In the genomic region with DNA sequence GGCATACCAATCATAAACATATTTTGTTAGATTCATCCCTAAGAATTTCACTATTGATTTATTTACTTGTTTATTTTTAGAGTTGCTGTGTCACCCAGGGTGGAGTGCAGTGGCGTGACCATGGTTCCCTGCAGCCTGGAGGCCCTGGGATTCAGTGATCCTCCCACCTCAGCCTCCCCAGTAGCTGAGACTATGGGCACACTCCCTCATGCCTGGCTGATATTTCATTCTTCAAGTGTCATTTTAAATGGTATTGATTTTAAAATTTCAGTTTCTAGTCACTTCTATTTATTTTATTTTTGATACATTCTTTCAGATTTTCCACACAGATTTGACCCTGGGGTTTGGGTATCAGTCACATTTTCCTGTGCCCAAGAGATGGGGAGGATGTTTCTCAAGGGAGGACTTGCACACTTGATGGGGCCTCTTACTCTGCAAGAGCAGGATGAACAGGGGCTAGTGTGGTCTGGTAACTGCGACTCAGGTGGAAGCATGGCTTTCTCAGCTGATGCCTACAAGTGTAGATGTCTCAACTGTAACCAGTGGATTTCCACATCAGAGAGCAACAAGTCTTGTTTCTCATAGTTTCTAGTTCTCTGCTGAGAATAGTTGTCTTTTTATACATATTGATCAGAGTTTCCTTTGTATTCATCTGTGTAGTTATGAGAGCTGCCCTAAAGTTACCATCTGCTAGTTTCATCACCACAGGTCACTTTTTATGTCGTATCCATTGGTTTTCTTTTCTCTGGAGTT, we compare ENCODE assay signal across 10 cellular contexts. TPM values are rescaled to one million over a fixed set of nuclear protein-coding genes. Genes with fewer than 3 reads are reported as not detected.
DNase-seq lines count a peak whose midpoint lies in the region; ATAC-seq and TF ChIP-seq lines count a peak whose summit lies in the region.
"Had no signal": no experiment of that assay in that cellular context is flagged by ENCODE, and none has a peak within 500 bp of the region (broad histone marks: within the 10 kb centered on the region; RNA-seq: fewer than 3 reads in every experiment).

No MANE protein-coding gene starts in this region.

- peaks cover 14% of the 10 kb centered on the region for H3K4me1 Mint-ChIP-seq in activated naive CD4-positive, alpha-beta T cell treated with anti-CD3 and anti-CD28 coated beads for 36 hours (ENCODE audit: low read depth)
- peaks cover 25% of the 10 kb centered on the region for H3K4me1 Mint-ChIP-seq in stimulated activated naive CD8-positive, alpha-beta T cell treated with anti-CD3 and anti-CD28 coated beads, Interleukin-15, Interleukin-2, amounts not matched to agents 100 ng/mL and 50 ng/mL, for 24 hours (ENCODE audit: low read depth)

- TF ChIP-seq CTCF in foreskin keratinocyte (conservative IDR thresholded peaks at IDR 0.05): no peak

- no peaks in the 10 kb centered on the region for H3K27me3 ChIP-seq in foreskin keratinocyte

- CTCF ChIA-PET in activated naive CD4-positive, alpha-beta T cell treated with anti-CD3 and anti-CD28 coated beads for 36 hours (lab: Charles Lee): interaction anchor here (0.6 to 1.5 kb wide), 4 partner anchors 16 to 136 kb away, joined by 3 read pairs; no protein-coding TSS in a partner anchor

- H3K27me3 Mint-ChIP-seq in activated naive CD4-positive, alpha-beta T cell treated with anti-CD3 and anti-CD28 coated beads for 36 hours (ENCODE audit: low read depth): no peaks in the 10 kb centered on the region
- peaks cover 7% of the 10 kb centered on the region for H3K27me3 Mint-ChIP-seq in stimulated activated naive CD8-positive, alpha-beta T cell treated with anti-CD3 and anti-CD28 coated beads, Interleukin-15, Interleukin-2, amounts not matched to agents 100 ng/mL and 50 ng/mL, for 24 hours

- no peak overlapping the region for H3K4me3 Mint-ChIP-seq in activated naive CD4-positive, alpha-beta T cell treated with anti-CD3 and anti-CD28 coated beads for 36 hours
- H3K4me3 Mint-ChIP-seq in stimulated activated naive CD8-positive, alpha-beta T cell treated with anti-CD3 and anti-CD28 coated beads, Interleukin-15, Interleukin-2, amounts not matched to agents 100 ng/mL and 50 ng/mL, for 24 hours: no peak overlapping the region

- ATAC-seq in GM21619 (IDR thresholded peaks at IDR 0.05; ENCODE audit: unreplicated experiment): peak; percentile 77
- ATAC-seq in HG03439 (IDR thresholded peaks at IDR 0.05; ENCODE audit: unreplicated experiment): peak; percentile 68
- no peak for ATAC-seq in foreskin keratinocyte
- no peak for ATAC-seq in Right ventricle myocardium superior (ENCODE audit: poor library complexity)
- ATAC-seq: lower lobe of right lung had no signal

- H3K27ac Mint-ChIP-seq in activated naive CD4-positive, alpha-beta T cell treated with anti-CD3 and anti-CD28 coated beads for 36 hours: no peak overlapping the region
- H3K27ac Mint-ChIP-seq in stimulated activated naive CD8-positive, alpha-beta T cell treated with anti-CD3 and anti-CD28 coated beads, Interleukin-15, Interleukin-2, amounts not matched to agents 100 ng/mL and 50 ng/mL, for 24 hours: peak overlapping the region; percentile 23

- H3K9me3 Mint-ChIP-seq in activated naive CD4-positive, alpha-beta T cell treated with anti-CD3 and anti-CD28 coated beads for 36 hours: no peaks in the 10 kb centered on the region
- no peaks in the 10 kb centered on the region for H3K9me3 Mint-ChIP-seq in stimulated activated naive CD8-positive, alpha-beta T cell treated with anti-CD3 and anti-CD28 coated beads, Interleukin-15, Interleukin-2, amounts not matched to agents 100 ng/mL and 50 ng/mL, for 24 hours

- DNase-seq in activated naive CD4-positive, alpha-beta T cell treated with anti-CD3 and anti-CD28 coated beads for 36 hours: peak; percentile 43
- DNase-seq in activated naive CD4-positive, alpha-beta T cell treated with anti-CD3 and anti-CD28 coated beads, Interleukin-2, amount 50 U/mL, for 16 hours: no peak
- DNase-seq in NCI-H82 (lab: John Stamatoyannopoulos, UW) (no peak), foreskin keratinocyte (no peak), Right ventricle myocardium superior (no peak)
- DNase-seq: lower lobe of right lung had no signal

- H3K36me3 Mint-ChIP-seq in activated naive CD4-positive, alpha-beta T cell treated with anti-CD3 and anti-CD28 coated beads for 36 hours (ENCODE audit: low read depth): no peaks in the 10 kb centered on the region
- H3K36me3 Mint-ChIP-seq in stimulated activated naive CD8-positive, alpha-beta T cell treated with anti-CD3 and anti-CD28 coated beads, Interleukin-15, Interleukin-2, amounts not matched to agents 100 ng/mL and 50 ng/mL, for 24 hours (ENCODE audit: low read depth): no peaks in the 10 kb centered on the region

- H3K27ac ChIP-seq in foreskin keratinocyte: no peak overlapping the region
- H3K27ac ChIP-seq: lower lobe of right lung, parathyroid adenoma had no signal

- intact Hi-C loops in activated naive CD4-positive, alpha-beta T cell treated with anti-CD3 and anti-CD28 coated beads for 36 hours (cut with micrococcal nuclease): no loop called here
- intact Hi-C loops in Right ventricle myocardium superior (cut with DNase I): no loop called here

- no peaks in the 10 kb centered on the region for H3K4me1 ChIP-seq in foreskin keratinocyte
- H3K4me1 ChIP-seq: lower lobe of right lung, parathyroid adenoma had no signal

RNA-seq across cellular contexts. Expression of a gene that starts 40.2 kb away (rescaled TPM):
- 10 to 100 TPM; 31.2 to 34.1 TPM for total RNA-seq in activated naive CD4-positive, alpha-beta T cell treated with anti-CD3 and anti-CD28 coated beads for 36 hours
- total RNA-seq in foreskin keratinocyte (11.9 and 13.3 TPM in 2 replicates), Right ventricle myocardium superior (4.1 TPM)
- 11.3 and 11.6 TPM in 2 replicates for polyA plus RNA-seq in foreskin keratinocyte

Comparison
In these comparisons a context has a peak if more than half of its experiments do, and no peak if none do; other contexts are left out.
1. ATAC-seq: peak in GM21619 (single experiment) and HG03439 (single experiment); none in foreskin keratinocyte (single experiment) and Right ventricle myocardium superior (single experiment).